1 cellular context compared by ENCODE assay signal in the genomic region with DNA sequence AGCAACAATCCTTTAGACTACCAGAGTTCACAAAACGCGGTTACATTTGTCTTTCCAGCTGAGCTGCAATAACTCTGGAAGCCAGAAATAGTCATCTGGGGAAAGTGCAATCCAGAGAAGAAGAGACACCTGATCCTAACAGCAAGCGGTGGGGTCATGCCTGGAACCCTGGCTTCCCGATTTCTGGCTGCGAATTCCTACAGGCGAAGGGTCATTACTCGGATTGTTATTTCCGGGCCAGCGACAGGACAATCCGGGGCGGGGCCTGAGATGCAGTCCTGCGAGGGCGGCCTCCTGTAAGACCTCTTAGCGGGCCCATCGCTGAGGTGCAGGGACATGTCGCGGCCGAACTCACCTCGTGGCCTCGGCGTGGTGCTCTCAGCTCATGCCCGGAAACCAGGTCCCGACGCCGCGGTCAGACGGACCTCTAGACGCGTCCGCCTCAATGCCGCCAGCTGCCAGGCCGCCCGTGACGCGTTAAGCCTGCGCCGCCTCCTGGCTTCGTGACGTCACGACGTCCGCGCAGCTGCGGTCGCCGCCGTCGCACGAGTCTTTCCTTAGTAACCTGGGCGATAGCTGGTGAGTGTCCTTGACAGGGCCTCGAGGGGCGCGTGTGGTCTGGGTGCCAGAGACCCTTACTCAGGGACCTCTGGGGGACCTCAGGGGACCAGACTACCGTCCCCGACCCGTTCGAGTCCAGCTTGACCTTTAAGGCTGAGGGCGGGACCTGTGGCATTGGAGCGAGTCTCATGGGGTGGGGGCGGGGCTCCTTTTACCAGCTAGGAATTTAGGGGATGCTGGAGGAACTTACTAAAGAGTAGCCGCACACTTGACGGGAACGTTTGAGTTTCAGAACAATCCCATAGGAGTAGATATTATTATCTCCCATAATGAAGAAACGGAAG.
TF ChIP-seq lines count a peak whose summit lies in the region.

A gene with protein sequence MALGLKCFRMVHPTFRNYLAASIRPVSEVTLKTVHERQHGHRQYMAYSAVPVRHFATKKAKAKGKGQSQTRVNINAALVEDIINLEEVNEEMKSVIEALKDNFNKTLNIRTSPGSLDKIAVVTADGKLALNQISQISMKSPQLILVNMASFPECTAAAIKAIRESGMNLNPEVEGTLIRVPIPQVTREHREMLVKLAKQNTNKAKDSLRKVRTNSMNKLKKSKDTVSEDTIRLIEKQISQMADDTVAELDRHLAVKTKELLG (plus strand): TSS at position 523 of the 905 bp plus-strand sequence. CDS start 6,010 bp downstream, outside the sequence.
A gene with protein sequence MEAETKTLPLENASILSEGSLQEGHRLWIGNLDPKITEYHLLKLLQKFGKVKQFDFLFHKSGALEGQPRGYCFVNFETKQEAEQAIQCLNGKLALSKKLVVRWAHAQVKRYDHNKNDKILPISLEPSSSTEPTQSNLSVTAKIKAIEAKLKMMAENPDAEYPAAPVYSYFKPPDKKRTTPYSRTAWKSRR (minus strand): TSS at position 481 of the 905 bp plus-strand sequence. CDS start 3,348 bp downstream, outside the sequence.

TF ChIP-seq in HepG2, 621 proteins besides CTCF, POLR2A, EP300 and RAD21 (continued from another document and continues in another):
- TF ChIP-seq KMT2B (CRISPR knock-in tag; IDR thresholded peaks at IDR 0.05) (peak; percentile 99), ZFX (CRISPR knock-in tag; IDR thresholded peaks at IDR 0.05; ENCODE audit: low read depth) (peak; percentile 98), SP2 (CRISPR knock-in tag; IDR thresholded peaks at IDR 0.05) (peak; percentile 63), ZNF337 (CRISPR knock-in tag; IDR thresholded peaks at IDR 0.05; ENCODE audit: borderline replicate concordance, low read depth) (peak; percentile 98; the same call in 1 of the 2 replicates), NFKBIZ (CRISPR knock-in tag; IDR thresholded peaks at IDR 0.05) (0 out of 2 replicates have a peak, but pooled peaks have one; percentile 10), ZNF296 (CRISPR knock-in tag; conservative IDR thresholded peaks at IDR 0.05) (0 out of 2 replicates have a peak, but pooled peaks have one; percentile 47), ISX (CRISPR knock-in tag; conservative IDR thresholded peaks at IDR 0.05) (no peak), MBNL3 (CRISPR knock-in tag; conservative IDR thresholded peaks at IDR 0.05) (no peak), ZNF713 (CRISPR knock-in tag; IDR thresholded peaks at IDR 0.05) (no peak), RXRB (CRISPR knock-in tag; IDR thresholded peaks at IDR 0.05; ENCODE audit: borderline replicate concordance) (peak; percentile 62; the same call in 1 of the 2 replicates), BORCS8-MEF2B (CRISPR knock-in tag; IDR thresholded peaks at IDR 0.05) (peak; percentile 98), YEATS4 (CRISPR knock-in tag; IDR thresholded peaks at IDR 0.05; ENCODE audit: borderline replicate concordance) (peak; percentile 91; the same call in 1 of the 2 replicates), SATB2 (CRISPR knock-in tag; IDR thresholded peaks at IDR 0.05) (peak; percentile 92), ZFP90 (CRISPR knock-in tag; IDR thresholded peaks at IDR 0.05; ENCODE audit: borderline replicate concordance) (peak; percentile 87; the same call in 1 of the 2 replicates), ZNF773 (CRISPR knock-in tag; IDR thresholded peaks at IDR 0.05; ENCODE audit: borderline replicate concordance) (peak; percentile 88), IRF2 (CRISPR knock-in tag; IDR thresholded peaks at IDR 0.05) (peak; percentile 85), ADNP (CRISPR knock-in tag; IDR thresholded peaks at IDR 0.05) (no peak), ETV5 (CRISPR knock-in tag; IDR thresholded peaks at IDR 0.05; ENCODE audit: borderline replicate concordance) (peak; percentile 58), RNF2 (conservative IDR thresholded peaks at IDR 0.05; ENCODE audit: low read depth) (peak; percentile 97), ZNF546 (CRISPR knock-in tag; conservative IDR thresholded peaks at IDR 0.05) (peak; percentile 96), SP5 (CRISPR knock-in tag; IDR thresholded peaks at IDR 0.05; ENCODE audit: borderline replicate concordance, low read depth) (peak; percentile 58), MTA3 (CRISPR knock-in tag; IDR thresholded peaks at IDR 0.05) (no peak), PCBP2 (optimal IDR thresholded peaks at IDR 0.05; ENCODE audit: low read depth, low read length, poor library complexity, severe bottlenecking) (no peak), GTF2F1 (IDR thresholded peaks at IDR 0.05; ENCODE audit: low read length) (0 out of 2 replicates have a peak, but pooled peaks have one; percentile 38), U2AF2 (IDR thresholded peaks at IDR 0.05; ENCODE audit: low read depth, low read length) (no peak), DMAP1 (CRISPR knock-in tag; IDR thresholded peaks at IDR 0.05) (peak; percentile 91), PITX1 (CRISPR knock-in tag; IDR thresholded peaks at IDR 0.05) (peak; percentile 90), CREB1 (IDR thresholded peaks at IDR 0.05) (peak; percentile 100), CREB1 (CRISPR knock-in tag; IDR thresholded peaks at IDR 0.05) (peak; percentile 98), KDM2A (CRISPR knock-in tag; IDR thresholded peaks at IDR 0.05; ENCODE audit: borderline replicate concordance, low read depth) (peak; percentile 93), PAWR (CRISPR knock-in tag; IDR thresholded peaks at IDR 0.05; ENCODE audit: borderline replicate concordance) (0 out of 2 replicates have a peak, but pooled peaks have one; percentile 94), ZNF614 (CRISPR knock-in tag; IDR thresholded peaks at IDR 0.05; ENCODE audit: borderline replicate concordance) (peak; percentile 82; the same call in 1 of the 2 replicates), ZNF136 (CRISPR knock-in tag; IDR thresholded peaks at IDR 0.05; ENCODE audit: low read depth) (peak; percentile 82; the same call in 1 of the 2 replicates), ZNF547 (CRISPR knock-in tag; IDR thresholded peaks at IDR 0.05) (peak; percentile 99), IKZF1 (IDR thresholded peaks at IDR 0.05) (no peak), TBX3 (IDR thresholded peaks at IDR 0.05; ENCODE audit: borderline replicate concordance) (no peak; the same call in 1 of the 2 replicates), AKAP8 (CRISPR knock-in tag; IDR thresholded peaks at IDR 0.05) (peak; percentile 94), CAMTA2 (CRISPR knock-in tag; IDR thresholded peaks at IDR 0.05; ENCODE audit: borderline replicate concordance) (peak; percentile 97)
- TF ChIP-seq, protein P1, sequence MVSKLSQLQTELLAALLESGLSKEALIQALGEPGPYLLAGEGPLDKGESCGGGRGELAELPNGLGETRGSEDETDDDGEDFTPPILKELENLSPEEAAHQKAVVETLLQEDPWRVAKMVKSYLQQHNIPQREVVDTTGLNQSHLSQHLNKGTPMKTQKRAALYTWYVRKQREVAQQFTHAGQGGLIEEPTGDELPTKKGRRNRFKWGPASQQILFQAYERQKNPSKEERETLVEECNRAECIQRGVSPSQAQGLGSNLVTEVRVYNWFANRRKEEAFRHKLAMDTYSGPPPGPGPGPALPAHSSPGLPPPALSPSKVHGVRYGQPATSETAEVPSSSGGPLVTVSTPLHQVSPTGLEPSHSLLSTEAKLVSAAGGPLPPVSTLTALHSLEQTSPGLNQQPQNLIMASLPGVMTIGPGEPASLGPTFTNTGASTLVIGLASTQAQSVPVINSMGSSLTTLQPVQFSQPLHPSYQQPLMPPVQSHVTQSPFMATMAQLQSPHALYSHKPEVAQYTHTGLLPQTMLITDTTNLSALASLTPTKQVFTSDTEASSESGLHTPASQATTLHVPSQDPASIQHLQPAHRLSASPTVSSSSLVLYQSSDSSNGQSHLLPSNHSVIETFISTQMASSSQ (IDR thresholded peaks at IDR 0.05; ENCODE audit: low read depth) = no peak
- TF ChIP-seq, protein P1 (CRISPR knock-in tag; IDR thresholded peaks at IDR 0.05; ENCODE audit: borderline replicate concordance) = peak; percentile 86
- TF ChIP-seq, protein P2, sequence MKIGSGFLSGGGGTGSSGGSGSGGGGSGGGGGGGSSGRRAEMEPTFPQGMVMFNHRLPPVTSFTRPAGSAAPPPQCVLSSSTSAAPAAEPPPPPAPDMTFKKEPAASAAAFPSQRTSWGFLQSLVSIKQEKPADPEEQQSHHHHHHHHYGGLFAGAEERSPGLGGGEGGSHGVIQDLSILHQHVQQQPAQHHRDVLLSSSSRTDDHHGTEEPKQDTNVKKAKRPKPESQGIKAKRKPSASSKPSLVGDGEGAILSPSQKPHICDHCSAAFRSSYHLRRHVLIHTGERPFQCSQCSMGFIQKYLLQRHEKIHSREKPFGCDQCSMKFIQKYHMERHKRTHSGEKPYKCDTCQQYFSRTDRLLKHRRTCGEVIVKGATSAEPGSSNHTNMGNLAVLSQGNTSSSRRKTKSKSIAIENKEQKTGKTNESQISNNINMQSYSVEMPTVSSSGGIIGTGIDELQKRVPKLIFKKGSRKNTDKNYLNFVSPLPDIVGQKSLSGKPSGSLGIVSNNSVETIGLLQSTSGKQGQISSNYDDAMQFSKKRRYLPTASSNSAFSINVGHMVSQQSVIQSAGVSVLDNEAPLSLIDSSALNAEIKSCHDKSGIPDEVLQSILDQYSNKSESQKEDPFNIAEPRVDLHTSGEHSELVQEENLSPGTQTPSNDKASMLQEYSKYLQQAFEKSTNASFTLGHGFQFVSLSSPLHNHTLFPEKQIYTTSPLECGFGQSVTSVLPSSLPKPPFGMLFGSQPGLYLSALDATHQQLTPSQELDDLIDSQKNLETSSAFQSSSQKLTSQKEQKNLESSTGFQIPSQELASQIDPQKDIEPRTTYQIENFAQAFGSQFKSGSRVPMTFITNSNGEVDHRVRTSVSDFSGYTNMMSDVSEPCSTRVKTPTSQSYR (CRISPR knock-in tag; IDR thresholded peaks at IDR 0.05; ENCODE audit: borderline replicate concordance) = peak; percentile 62
- TF ChIP-seq, protein P3, sequence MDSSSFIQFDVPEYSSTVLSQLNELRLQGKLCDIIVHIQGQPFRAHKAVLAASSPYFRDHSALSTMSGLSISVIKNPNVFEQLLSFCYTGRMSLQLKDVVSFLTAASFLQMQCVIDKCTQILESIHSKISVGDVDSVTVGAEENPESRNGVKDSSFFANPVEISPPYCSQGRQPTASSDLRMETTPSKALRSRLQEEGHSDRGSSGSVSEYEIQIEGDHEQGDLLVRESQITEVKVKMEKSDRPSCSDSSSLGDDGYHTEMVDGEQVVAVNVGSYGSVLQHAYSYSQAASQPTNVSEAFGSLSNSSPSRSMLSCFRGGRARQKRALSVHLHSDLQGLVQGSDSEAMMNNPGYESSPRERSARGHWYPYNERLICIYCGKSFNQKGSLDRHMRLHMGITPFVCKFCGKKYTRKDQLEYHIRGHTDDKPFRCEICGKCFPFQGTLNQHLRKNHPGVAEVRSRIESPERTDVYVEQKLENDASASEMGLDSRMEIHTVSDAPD (CRISPR knock-in tag; IDR thresholded peaks at IDR 0.05) = peak; percentile 67
- TF ChIP-seq, protein P4, sequence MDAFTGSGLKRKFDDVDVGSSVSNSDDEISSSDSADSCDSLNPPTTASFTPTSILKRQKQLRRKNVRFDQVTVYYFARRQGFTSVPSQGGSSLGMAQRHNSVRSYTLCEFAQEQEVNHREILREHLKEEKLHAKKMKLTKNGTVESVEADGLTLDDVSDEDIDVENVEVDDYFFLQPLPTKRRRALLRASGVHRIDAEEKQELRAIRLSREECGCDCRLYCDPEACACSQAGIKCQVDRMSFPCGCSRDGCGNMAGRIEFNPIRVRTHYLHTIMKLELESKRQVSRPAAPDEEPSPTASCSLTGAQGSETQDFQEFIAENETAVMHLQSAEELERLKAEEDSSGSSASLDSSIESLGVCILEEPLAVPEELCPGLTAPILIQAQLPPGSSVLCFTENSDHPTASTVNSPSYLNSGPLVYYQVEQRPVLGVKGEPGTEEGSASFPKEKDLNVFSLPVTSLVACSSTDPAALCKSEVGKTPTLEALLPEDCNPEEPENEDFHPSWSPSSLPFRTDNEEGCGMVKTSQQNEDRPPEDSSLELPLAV (CRISPR knock-in tag; conservative IDR thresholded peaks at IDR 0.05; ENCODE audit: low read depth) = no peak
- TF ChIP-seq, protein P5, sequence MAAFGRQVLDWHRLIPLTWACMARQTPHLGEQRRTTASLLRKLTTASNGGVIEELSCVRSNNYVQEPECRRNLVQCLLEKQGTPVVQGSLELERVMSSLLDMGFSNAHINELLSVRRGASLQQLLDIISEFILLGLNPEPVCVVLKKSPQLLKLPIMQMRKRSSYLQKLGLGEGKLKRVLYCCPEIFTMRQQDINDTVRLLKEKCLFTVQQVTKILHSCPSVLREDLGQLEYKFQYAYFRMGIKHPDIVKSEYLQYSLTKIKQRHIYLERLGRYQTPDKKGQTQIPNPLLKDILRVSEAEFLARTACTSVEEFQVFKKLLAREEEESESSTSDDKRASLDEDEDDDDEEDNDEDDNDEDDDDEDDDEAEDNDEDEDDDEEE (CRISPR knock-in tag; IDR thresholded peaks at IDR 0.05) = peak; percentile 99
- TF ChIP-seq, protein P6, sequence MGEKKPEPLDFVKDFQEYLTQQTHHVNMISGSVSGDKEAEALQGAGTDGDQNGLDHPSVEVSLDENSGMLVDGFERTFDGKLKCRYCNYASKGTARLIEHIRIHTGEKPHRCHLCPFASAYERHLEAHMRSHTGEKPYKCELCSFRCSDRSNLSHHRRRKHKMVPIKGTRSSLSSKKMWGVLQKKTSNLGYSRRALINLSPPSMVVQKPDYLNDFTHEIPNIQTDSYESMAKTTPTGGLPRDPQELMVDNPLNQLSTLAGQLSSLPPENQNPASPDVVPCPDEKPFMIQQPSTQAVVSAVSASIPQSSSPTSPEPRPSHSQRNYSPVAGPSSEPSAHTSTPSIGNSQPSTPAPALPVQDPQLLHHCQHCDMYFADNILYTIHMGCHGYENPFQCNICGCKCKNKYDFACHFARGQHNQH (CRISPR knock-in tag; IDR thresholded peaks at IDR 0.05) = peak; percentile 91
- TF ChIP-seq, protein P7, sequence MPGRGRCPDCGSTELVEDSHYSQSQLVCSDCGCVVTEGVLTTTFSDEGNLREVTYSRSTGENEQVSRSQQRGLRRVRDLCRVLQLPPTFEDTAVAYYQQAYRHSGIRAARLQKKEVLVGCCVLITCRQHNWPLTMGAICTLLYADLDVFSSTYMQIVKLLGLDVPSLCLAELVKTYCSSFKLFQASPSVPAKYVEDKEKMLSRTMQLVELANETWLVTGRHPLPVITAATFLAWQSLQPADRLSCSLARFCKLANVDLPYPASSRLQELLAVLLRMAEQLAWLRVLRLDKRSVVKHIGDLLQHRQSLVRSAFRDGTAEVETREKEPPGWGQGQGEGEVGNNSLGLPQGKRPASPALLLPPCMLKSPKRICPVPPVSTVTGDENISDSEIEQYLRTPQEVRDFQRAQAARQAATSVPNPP (CRISPR knock-in tag; IDR thresholded peaks at IDR 0.05) = peak; percentile 94
